ENCODE assay signal across 29 cellular contexts in genomic region chr12:132158677-132159554, GRCh38. TPM values are rescaled to one million over a fixed set of nuclear protein-coding genes. Genes with fewer than 3 reads are reported as not detected.
DNase-seq lines count a peak whose midpoint lies in the region; ATAC-seq, FAIRE-seq and TF ChIP-seq lines count a peak whose summit lies in the region.
"Had no signal": no experiment of that assay in that cellular context is flagged by ENCODE, and none has a peak within 500 bp of the region (broad histone marks: within the 10 kb centered on the region; RNA-seq: fewer than 3 reads in every experiment).

No MANE protein-coding gene starts in this region.

- CTCF ChIA-PET in GM12878 (lab: Yijun Ruan, JAX), result no interaction called here

- TF ChIP-seq RAD21 in GM12878 (IDR thresholded peaks at IDR 0.05; ENCODE audit: insufficient read depth, low read depth, low read length), result no peak

- ATAC-seq in GM12878 (no peak), GM21786 (IDR thresholded peaks at IDR 0.05; ENCODE audit: unreplicated experiment) (no peak)
- ATAC-seq: activated naive CD8-positive, alpha-beta T cell treated with anti-CD3 and anti-CD28 coated beads, Interleukin-2, amount 50 U/mL, for 24 hours; GM23338; upper lobe of right lung had no signal

- no TSS peak for BruUV-seq in GM12878 (replicated peaks; lab: Mats Ljungman, UMichigan)

- RAD21 ChIA-PET in GM12878 (lab: Charles Lee; ENCODE audit: unreplicated experiment), result no interaction called here

- H3K4me3 ChIP-seq in GM12878, result no peak overlapping the region
- H3K4me3 ChIP-seq in keratinocyte (ENCODE audit: control insufficient read depth in 2 of 3, extremely low read depth in 1 of 3, insufficient read depth in 2 of 3, low read depth in 1 of 3, low read length in 3 of 3), result no peak overlapping the region
- H3K4me3 ChIP-seq: esophagus squamous epithelium, GM23338, suprapubic skin, upper lobe of right lung had no signal

- H3K9ac ChIP-seq in GM12878 (ENCODE audit: control insufficient read depth, insufficient read depth, low read length) (no peak overlapping the region), keratinocyte (ENCODE audit: control insufficient read depth, extremely low read depth, insufficient read depth, low read length) (no peak overlapping the region)

- TF ChIP-seq CTCF in GM12878 (IDR thresholded peaks at IDR 0.05 in 2 of 3, conservative IDR thresholded peaks at IDR 0.05 in 1 of 3; ENCODE audit: control insufficient read depth in 2 of 3, extremely low read depth in 1 of 3, insufficient read depth in 1 of 3, low read depth in 3 of 3, low read length in 3 of 3) (no peak), keratinocyte (optimal IDR thresholded peaks at IDR 0.05 in 1 of 3, IDR thresholded peaks at IDR 0.05 in 1 of 3, conservative IDR thresholded peaks at IDR 0.05 in 1 of 3; ENCODE audit: extremely low read depth in 1 of 3, insufficient read depth in 2 of 3, low read length in 3 of 3) (no peak)

- H3K9me3 ChIP-seq in GM12878 (replicated peaks; ENCODE audit: control insufficient read depth, insufficient read depth, low read length), result peaks cover 8% of the 10 kb centered on the region
- peaks cover 9% of the 10 kb centered on the region for H3K9me3 ChIP-seq in keratinocyte (ENCODE audit: control insufficient read depth, low read depth, low read length)
- H3K9me3 ChIP-seq: esophagus squamous epithelium, suprapubic skin, upper lobe of right lung had no signal

- no peak for TF ChIP-seq POLR2A in GM12878 (IDR thresholded peaks at IDR 0.05; ENCODE audit: low read depth, low read length)

- in situ Hi-C loops in GM12878 (cut with MboI), result no loop called here
- in situ Hi-C loops in G401 (cut with HindIII; ENCODE audit: low sequenced_read_pairs), result no loop called here

- intact Hi-C loops in GM12878 (cut with micrococcal nuclease; ENCODE audit: unreplicated experiment), result no loop called here

- TF ChIP-seq EP300 in GM12878 (IDR thresholded peaks at IDR 0.05; ENCODE audit: borderline replicate concordance in 1 of 2, control insufficient read depth in 1 of 2, low read depth in 2 of 2, low read length in 2 of 2), result no peak

- DNase-seq in NCI-H345 (lab: John Stamatoyannopoulos, UW) (peak; percentile 39), NCI-H345 treated with DMSO at 0.1 percent for 48 hours (lab: John Stamatoyannopoulos, UW; ENCODE audit: unreplicated experiment) (no peak), COLO668 (lab: John Stamatoyannopoulos, UW; ENCODE audit: unreplicated experiment) (peak; percentile 7), GM12878 (ENCODE audit: low read depth, low spot score) (no peak), keratinocyte (ENCODE audit: low read depth, low spot score) (peak; percentile 19), DMS53 (lab: John Stamatoyannopoulos, UW) (no peak), G401 (ENCODE audit: low spot score) (no peak)
- DNase-seq: activated CD4-positive, alpha-beta T cell treated with anti-CD3 and anti-CD28 coated beads for 48 hours; activated effector memory CD4-positive, alpha-beta T cell treated with anti-CD3 and anti-CD28 coated beads, Interleukin-2, amount 50 U/mL, for 16 hours; activated naive CD8-positive, alpha-beta T cell treated with anti-CD3 and anti-CD28 coated beads, Interleukin-2, amount 50 U/mL, for 24 hours; CD4-positive, CD25-positive, alpha-beta regulatory T cell; endodermal cell; esophagus squamous epithelium; foreskin melanocyte; HFFc6; KBM-7; NCI-H2081 treated with DMSO at 0.1 percent for 48 hours; NCI-H446; NCI-H748 treated with DMSO at 0.1 percent for 48 hours; nephron progenitor cell; SIG-M5; small intestine; stimulated activated naive CD4-positive, alpha-beta T cell treated with Interleukin-2 at 50 U/mL for 16 hours; SW 1271 had no signal

- SMC1A ChIA-PET in GM12878 (lab: Charles Lee; ENCODE audit: uncharacterized antibody, unreplicated experiment), result no interaction called here

- no peaks in the 10 kb centered on the region for H4K20me1 ChIP-seq in GM12878 (ENCODE audit: control insufficient read depth, insufficient read depth)
- no peaks in the 10 kb centered on the region for H4K20me1 ChIP-seq in keratinocyte (ENCODE audit: control insufficient read depth, extremely low read depth, insufficient read depth, low read length)

- FAIRE-seq in GM12878 (lab: Jason Lieb, UNC), result no peak
- FAIRE-seq in keratinocyte (lab: Jason Lieb, UNC), result no peak
- FAIRE-seq: A204.1, small intestine had no signal

- H3K36me3 ChIP-seq in GM12878 (ENCODE audit: control insufficient read depth in 2 of 2, insufficient read depth in 2 of 2, low read length in 1 of 2) (peaks cover 3 to 7% of the 10 kb centered on the region in 2 experiments), keratinocyte (ENCODE audit: control insufficient read depth in 2 of 2, extremely low read depth in 1 of 2, insufficient read depth in 2 of 2, low read length in 2 of 2) (peaks cover 5 to 7% of the 10 kb centered on the region in 2 experiments)
- H3K36me3 ChIP-seq: suprapubic skin, upper lobe of right lung had no signal

- H3K27me3 ChIP-seq in GM12878 (replicated peaks in 1 of 2; ENCODE audit: control insufficient read depth in 2 of 2, insufficient read depth in 2 of 2, low read length in 1 of 2) (no peaks in the 10 kb centered on the region), keratinocyte (ENCODE audit: control insufficient read depth, extremely low read depth, insufficient read depth, low read length) (peaks cover 16% of the 10 kb centered on the region)
- H3K27me3 ChIP-seq: upper lobe of right lung had no signal

- no peaks in the 10 kb centered on the region for H3K9me1 ChIP-seq in keratinocyte (ENCODE audit: control insufficient read depth, extremely low read depth, insufficient read depth, low read length)

- H2AFZ ChIP-seq in GM12878 (ENCODE audit: control insufficient read depth, low read depth, low read length) (no peak overlapping the region), keratinocyte (ENCODE audit: control insufficient read depth, low read length) (no peak overlapping the region)
- H2AFZ ChIP-seq: GM23338 had no signal

- H3K27ac ChIP-seq in GM12878 (ENCODE audit: control insufficient read depth, insufficient read depth) (no peak overlapping the region), keratinocyte (ENCODE audit: control insufficient read depth, insufficient read depth, low read length) (no peak overlapping the region)
- H3K27ac ChIP-seq: esophagus squamous epithelium, suprapubic skin, upper lobe of right lung had no signal

- H3K4me2 ChIP-seq in GM12878 (ENCODE audit: control insufficient read depth, insufficient read depth) (no peak overlapping the region), keratinocyte (ENCODE audit: control insufficient read depth, extremely low read depth, insufficient read depth, low read depth, low read length) (no peak overlapping the region)
- H3K4me2 ChIP-seq: GM23338 had no signal

- dilution Hi-C loops in keratinocyte (cut with MboI; ENCODE audit: extremely low pct_ligation_motif_present, low sequenced_read_pairs), result no loop called here

- no peaks in the 10 kb centered on the region for H3K4me1 ChIP-seq in GM12878 (ENCODE audit: control insufficient read depth, insufficient read depth, low read length)
- H3K4me1 ChIP-seq in keratinocyte (ENCODE audit: control insufficient read depth, extremely low read depth, insufficient read depth, low read length), result no peaks in the 10 kb centered on the region

- H3K79me2 ChIP-seq in GM12878 (ENCODE audit: control insufficient read depth, insufficient read depth, low read length) (no peaks in the 10 kb centered on the region), keratinocyte (ENCODE audit: control insufficient read depth, insufficient read depth, low read length) (no peaks in the 10 kb centered on the region)

- POLR2A ChIA-PET in GM12878 (lab: Charles Lee), result no interaction called here

- 90% methylated on average over 31 of the region's 37 CpGs for WGBS in GM12878 (ENCODE audit: insufficient coverage, insufficient replicate concordance, low lambda C conversion rate, missing lambda C conversion rate)

RNA-seq across cellular contexts. Expression of gene NOC4L, which starts 14.7 kb away (rescaled TPM):
- 7.8 and 8.6 TPM in 2 replicates for total RNA-seq in GM12878 (2013; cell fraction: nucleolus; rRNA removed)
- total RNA-seq in GM12878 (2014; rRNA removed) (22.6 and 32.0 TPM in 2 replicates), GM12878 (2014; rRNA removed; fragmentation: Illumina TruSeq; extraction: Trizol) (4.7 and 7.4 TPM in 2 replicates), GM12878 (2021) (45.2 and 45.3 TPM in 2 replicates)
- 4.1 TPM for polyA plus RNA-seq in GM12878 (2011; ENCODE audit: low read depth)
- polyA plus RNA-seq in GM12878 (2011; rRNA removed) (1.2 and 4.6 TPM in 2 replicates), GM12878 (2014; fragmentation: Illumina TruSeq; extraction: Trizol) (2.7 and 7.9 TPM in 2 replicates), GM12878 (2014; fragmentation: Nextera tagmentation; extraction: Ambion mirVana) (1 to 10 TPM in 1 of 2 experiments, under 1 TPM in 1; 0.72 to 3.7 TPM), GM12878 (2014; rRNA removed) (22.6 and 32.9 TPM in 2 replicates), GM12878 (2016; fragmentation: Nextera tagmentation; extraction: Ambion mirVana) (10 to 100 TPM; 65.0 to 68.2 TPM), keratinocyte (3.7 to 7.4 TPM (median 3.8 TPM) in 3 replicates)
- polyA plus RNA-seq in GM12878 (2011; cell fraction: cytosol; rRNA removed), result 8.2 and 9.6 TPM in 2 replicates
- polyA plus RNA-seq in GM12878 (2011; cell fraction: nucleus; rRNA removed), result 20.7 and 33.0 TPM in 2 replicates
- polyA plus RNA-seq in GM12878 (2012), result 18.3 and 19.4 TPM in 2 replicates
- 2.0 and 5.5 TPM in 2 replicates for polyA minus RNA-seq in GM12878 (2011; rRNA and poly(A)+ RNA removed)
- polyA minus RNA-seq in GM12878 (2011; cell fraction: cytosol; rRNA and poly(A)+ RNA removed), result 9.8 and 12.6 TPM in 2 replicates
- 5.4 and 8.8 TPM in 2 replicates for polyA minus RNA-seq in GM12878 (2011; cell fraction: nucleus; rRNA and poly(A)+ RNA removed)
- 3.8 TPM for polyA plus RNA-seq in keratinocyte (2011; ENCODE audit: low read depth)
- polyA plus RNA-seq in keratinocyte (2011; cell fraction: cytosol; rRNA removed), result 4.0 and 8.6 TPM in 2 replicates
- polyA plus RNA-seq in keratinocyte (2011; cell fraction: nucleus; rRNA removed), result 6.9 and 9.7 TPM in 2 replicates
- polyA plus RNA-seq in keratinocyte (2012; ENCODE audit: low replicate concordance), result 13.9 and 20.1 TPM in 2 replicates
- polyA minus RNA-seq in keratinocyte, result 3.2 to 15.6 TPM (median 3.9 TPM) in 3 replicates
- 9.2 TPM for polyA minus RNA-seq in keratinocyte (2011; cell fraction: cytosol; rRNA and poly(A)+ RNA removed)
- polyA minus RNA-seq in keratinocyte (2011; cell fraction: nucleus; rRNA and poly(A)+ RNA removed), result 3.8 and 5.9 TPM in 2 replicates
- 40.0 and 44.1 TPM in 2 replicates for total RNA-seq in G401 (2014; rRNA removed; shearing (Covaris generic))

RNA-seq across cellular contexts. Expression of gene DDX51, which starts 14.8 kb away (rescaled TPM):
- total RNA-seq in GM12878 (2013; cell fraction: nucleolus; rRNA removed), result 42.9 and 51.7 TPM in 2 replicates
- total RNA-seq in GM12878 (2014; rRNA removed), result 12.9 and 16.2 TPM in 2 replicates
- 7.5 and 8.1 TPM in 2 replicates for total RNA-seq in GM12878 (2014; rRNA removed; fragmentation: Illumina TruSeq; extraction: Trizol)
- total RNA-seq in GM12878 (2021), result 27.7 and 29.1 TPM in 2 replicates
- 8.2 TPM for polyA plus RNA-seq in GM12878 (2011; ENCODE audit: low read depth)
- 4.6 and 9.4 TPM in 2 replicates for polyA plus RNA-seq in GM12878 (2011; rRNA removed)
- 10.0 and 18.0 TPM in 2 replicates for polyA plus RNA-seq in GM12878 (2011; cell fraction: cytosol; rRNA removed)
- 71.9 and 97.4 TPM in 2 replicates for polyA plus RNA-seq in GM12878 (2011; cell fraction: nucleus; rRNA removed)
- 15.6 and 23.5 TPM in 2 replicates for polyA plus RNA-seq in GM12878 (2012)
- 7.3 and 10.5 TPM in 2 replicates for polyA plus RNA-seq in GM12878 (2014; fragmentation: Illumina TruSeq; extraction: Trizol)
- 1 to 10 TPM in 1 of 2 experiments, under 1 TPM in 1; 0.97 to 1.6 TPM for polyA plus RNA-seq in GM12878 (2014; fragmentation: Nextera tagmentation; extraction: Ambion mirVana)
- 24.9 and 26.7 TPM in 2 replicates for polyA plus RNA-seq in GM12878 (2014; rRNA removed)
- 10 to 100 TPM in 1 of 2 experiments, 1 to 10 TPM in 1; 1.7 to 10.3 TPM for polyA plus RNA-seq in GM12878 (2016; fragmentation: Nextera tagmentation; extraction: Ambion mirVana)
- polyA minus RNA-seq in GM12878 (2011; rRNA and poly(A)+ RNA removed), result 8.0 and 11.4 TPM in 2 replicates
- polyA minus RNA-seq in GM12878 (2011; cell fraction: cytosol; rRNA and poly(A)+ RNA removed), result 6.0 and 6.7 TPM in 2 replicates
- polyA minus RNA-seq in GM12878 (2011; cell fraction: nucleus; rRNA and poly(A)+ RNA removed), result 17.3 and 29.9 TPM in 2 replicates
- 7.4 to 11.6 TPM (median 10.1 TPM) in 3 replicates for polyA plus RNA-seq in keratinocyte
- polyA plus RNA-seq in keratinocyte (2011; ENCODE audit: low read depth), result 4.4 TPM
- polyA plus RNA-seq in keratinocyte (2011; cell fraction: cytosol; rRNA removed), result 3.2 and 7.9 TPM in 2 replicates
- polyA plus RNA-seq in keratinocyte (2011; cell fraction: nucleus; rRNA removed), result 25.0 and 31.7 TPM in 2 replicates
- polyA plus RNA-seq in keratinocyte (2012; ENCODE audit: low replicate concordance), result 8.2 and 13.8 TPM in 2 replicates
- polyA minus RNA-seq in keratinocyte, result 7.7 to 15.2 TPM (median 8.5 TPM) in 3 replicates
- 16.7 TPM for polyA minus RNA-seq in keratinocyte (2011; cell fraction: cytosol; rRNA and poly(A)+ RNA removed)
- 11.1 and 11.7 TPM in 2 replicates for polyA minus RNA-seq in keratinocyte (2011; cell fraction: nucleus; rRNA and poly(A)+ RNA removed)
- 24.9 and 28.9 TPM in 2 replicates for total RNA-seq in G401 (2014; rRNA removed; shearing (Covaris generic))

Comparison
In these comparisons a context has a peak if more than half of its experiments do, and no peak if none do; other contexts are left out.
1. DNase-seq: peak in NCI-H345 (single experiment), COLO668 (single experiment) and keratinocyte (single experiment); none in NCI-H345 treated with DMSO at 0.1 percent for 48 hours (single experiment), GM12878 (single experiment), DMS53 (single experiment) and G401 (single experiment).